ENCODE assay signal across 8 cellular contexts in the genomic region with DNA sequence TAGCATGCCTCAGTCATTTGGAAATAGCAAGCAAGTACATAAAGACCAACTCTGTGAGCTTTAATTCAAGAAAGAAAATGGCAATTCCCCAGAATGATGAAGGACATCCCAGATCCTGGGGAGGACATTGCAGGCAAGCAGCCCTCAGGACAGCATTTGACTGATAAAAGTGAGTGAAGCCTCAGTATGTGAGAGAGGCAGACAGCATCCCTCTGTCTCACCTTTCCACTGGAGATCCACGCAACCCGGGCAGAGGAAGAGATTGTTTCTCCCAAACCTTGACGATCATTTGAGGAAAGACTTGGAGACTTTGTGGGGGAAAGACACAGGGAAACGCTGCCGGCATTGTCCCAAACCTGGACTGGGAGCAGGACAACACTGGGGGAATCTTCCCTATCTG.
A peak's percentile ranks its signal among the peaks of the same experiment; 100 is the strongest.
DNase-seq lines count a peak whose midpoint lies in the region; ATAC-seq and TF ChIP-seq lines count a peak whose summit lies in the region.
"Not testable (repeated sequence)": the region's sequence is repeated elsewhere in the genome, so short reads cannot be mapped to it uniquely, and the experiment has no call there.

No MANE protein-coding gene starts in this region.

- not testable (repeated sequence) for H3K27me3 ChIP-seq in MG63; dorsolateral prefrontal cortex; heart right ventricle; rectal smooth muscle tissue (ENCODE audit: control insufficient read depth, insufficient read depth, low read length); transverse colon

- not testable (repeated sequence) for H3K4me1 ChIP-seq in heart right ventricle; mesodermal cell (ENCODE audit: control insufficient read depth, insufficient read depth, low read length, poor library complexity, severe bottlenecking); rectal smooth muscle tissue (ENCODE audit: control insufficient read depth, insufficient read depth, low read length); transverse colon

- H3K4me1 Mint-ChIP-seq in activated T-helper 2 cell treated with anti-CD3 and anti-CD28 coated beads, Interferon-gamma antibody, Interleukin-2, Interleukin-4, amounts not matched to agents 10 μg/mL and 5 μg/mL and 100 μg/mL, durations not matched to agents 14 hours and 24 hours and 36 hours (ENCODE audit: low read depth), result not testable (repeated sequence)

- not testable (repeated sequence) for ATAC-seq in heart right ventricle

- H3K4me3 Mint-ChIP-seq in activated T-helper 2 cell treated with anti-CD3 and anti-CD28 coated beads, Interferon-gamma antibody, Interleukin-2, Interleukin-4, amounts not matched to agents 10 μg/mL and 5 μg/mL and 100 μg/mL, durations not matched to agents 14 hours and 24 hours and 36 hours (ENCODE audit: low read depth), result peak overlapping the region; percentile 18

- not testable (repeated sequence) for H3K27me3 Mint-ChIP-seq in activated T-helper 2 cell treated with anti-CD3 and anti-CD28 coated beads, Interferon-gamma antibody, Interleukin-2, Interleukin-4, amounts not matched to agents 10 μg/mL and 5 μg/mL and 100 μg/mL, durations not matched to agents 14 hours and 24 hours and 36 hours (ENCODE audit: low read depth)

- H3K36me3 Mint-ChIP-seq in activated T-helper 2 cell treated with anti-CD3 and anti-CD28 coated beads, Interferon-gamma antibody, Interleukin-2, Interleukin-4, amounts not matched to agents 10 μg/mL and 5 μg/mL and 100 μg/mL, durations not matched to agents 14 hours and 24 hours and 36 hours (ENCODE audit: low read depth), result not testable (repeated sequence)

- in situ Hi-C loops in transverse colon (cut with MboI; ENCODE audit: low pct_ligation_motif_present in 1 of 4, low pct_unique_long_range_greater_than_20kb in 1 of 4, low sequenced_read_pairs in 3 of 4), result not testable (repeated sequence)

- peak; percentile 32 for DNase-seq in DMS53 (lab: John Stamatoyannopoulos, UW)
- not testable (repeated sequence) for DNase-seq in MG63; activated T-helper 2 cell treated with anti-CD3 and anti-CD28 coated beads, Interferon-gamma antibody, Interleukin-2, Interleukin-4, amounts not matched to agents 10 μg/mL and 5 μg/mL and 100 μg/mL, durations not matched to agents 14 hours and 24 hours and 36 hours (ENCODE audit: low spot score); dorsolateral prefrontal cortex; heart right ventricle; transverse colon

- H3K27ac Mint-ChIP-seq in activated T-helper 2 cell treated with anti-CD3 and anti-CD28 coated beads, Interferon-gamma antibody, Interleukin-2, Interleukin-4, amounts not matched to agents 10 μg/mL and 5 μg/mL and 100 μg/mL, durations not matched to agents 14 hours and 24 hours and 36 hours, result not testable (repeated sequence)

- 5 to 7% methylated on average over 5 of the region's 5 CpGs for WGBS in heart right ventricle, 2 donors
- 18% methylated on average over 2 of the region's 5 CpGs; no CpG with 5 or more reads in 1 of the 2 experiments for WGBS in mesodermal cell (ENCODE audit: insufficient coverage in 2 of 2), 2 experiments
- WGBS in transverse colon (ENCODE audit: low coverage in 1 of 2), 2 donors, result 0 to 24% methylated on average over 2 to 5 of the region's 5 CpGs

- not testable (repeated sequence) for TF ChIP-seq POLR2A in transverse colon (IDR thresholded peaks at IDR 0.05)

- not testable (repeated sequence) for TF ChIP-seq CTCF in dorsolateral prefrontal cortex (IDR thresholded peaks at IDR 0.05 in 54 of 56, conservative IDR thresholded peaks at IDR 0.05 in 2 of 56; ENCODE audit: low read depth in 1 of 56, partially characterized antibody in 56 of 56); heart right ventricle (IDR thresholded peaks at IDR 0.05); transverse colon (IDR thresholded peaks at IDR 0.05)

- not testable (repeated sequence) for H3K9ac ChIP-seq in rectal smooth muscle tissue (ENCODE audit: low read length)

- TF ChIP-seq EP300 in transverse colon (IDR thresholded peaks at IDR 0.05; ENCODE audit: low read depth), result not testable (repeated sequence)

- H3K9me3 Mint-ChIP-seq in activated T-helper 2 cell treated with anti-CD3 and anti-CD28 coated beads, Interferon-gamma antibody, Interleukin-2, Interleukin-4, amounts not matched to agents 10 μg/mL and 5 μg/mL and 100 μg/mL, durations not matched to agents 14 hours and 24 hours and 36 hours, result not testable (repeated sequence)

- not testable (repeated sequence) for H3K36me3 ChIP-seq in MG63; heart right ventricle; mesodermal cell (ENCODE audit: control insufficient read depth, insufficient read depth, low read length); rectal smooth muscle tissue (ENCODE audit: control insufficient read depth, insufficient read depth, low read length); transverse colon

- H3K9me3 ChIP-seq in MG63; heart right ventricle; mesodermal cell (ENCODE audit: control insufficient read depth, low read length); transverse colon: not testable (repeated sequence)

- peak overlapping the region in 33 of 59 donors; percentile 0 to 81 (median 48) for H3K27ac ChIP-seq in dorsolateral prefrontal cortex
- peak overlapping the region in 1 of 10 donors; percentile 31 for H3K27ac ChIP-seq in heart right ventricle
- not testable (repeated sequence) for H3K27ac ChIP-seq in mesodermal cell (ENCODE audit: low read depth, low read length, severe bottlenecking); rectal smooth muscle tissue (ENCODE audit: low read depth, low read length); transverse colon

- intact Hi-C loops in activated T-helper 2 cell treated with anti-CD3 and anti-CD28 coated beads, Interferon-gamma antibody, Interleukin-2, Interleukin-4, amounts not matched to agents 10 μg/mL and 5 μg/mL and 100 μg/mL, durations not matched to agents 14 hours and 24 hours and 36 hours (cut with micrococcal nuclease), result loop anchor here (5.0 kb wide), 1 partner anchor 386 kb away; no protein-coding TSS in a partner anchor
- intact Hi-C loops in dorsolateral prefrontal cortex (cut with DNase I); transverse colon (cut with DNase I; ENCODE audit: low total_unique reads): not testable (repeated sequence)
- intact Hi-C loops in heart right ventricle (cut with DNase I), result loop anchor here in 2 of 10 donors (2.0 to 5.0 kb wide), 3 partner anchors 45 to 276 kb away; a partner anchor contains a TSS

- H3K4me3 ChIP-seq in MG63 (peak overlapping the region; percentile 46), dorsolateral prefrontal cortex (peak overlapping the region; percentile 19 to 73 (median 53)), heart right ventricle (peak overlapping the region in 8 of 10 donors; percentile 30 to 53 (median 44)), mesodermal cell (ENCODE audit: extremely low read depth, insufficient read depth, low read length, poor library complexity, severe bottlenecking) (peak overlapping the region; percentile 16), rectal smooth muscle tissue (ENCODE audit: low read length) (peak overlapping the region; percentile 59), transverse colon (peak overlapping the region in 3 of 4 donors; percentile 26 to 29 (median 27))
